7 cellular contexts compared by ENCODE assay signal in genomic region chr7:74994825-74995543, GRCh38. TPM values are rescaled to one million over a fixed set of nuclear protein-coding genes. Genes with fewer than 3 reads are reported as not detected.
DNase-seq lines count a peak whose midpoint lies in the region; ATAC-seq and TF ChIP-seq lines count a peak whose summit lies in the region.
"Not testable (repeated sequence)": the region's sequence is repeated elsewhere in the genome, so short reads cannot be mapped to it uniquely, and the experiment has no call there.

No MANE protein-coding gene starts in this region.

- DNase-seq in HFFc6 (peak; percentile 16), left kidney (ENCODE audit: low read depth, low spot score) (peak; percentile 74), ovary (peak; percentile 53 to 79 (median 68))
- DNase-seq in RWPE1 (ENCODE audit: low spot score); central memory CD8-positive, alpha-beta T cell (ENCODE audit: low spot score in 2 of 2); glutamatergic neuron; stimulated activated effector memory CD8-positive, alpha-beta T cell treated with anti-CD3 and anti-CD28 coated beads, Interleukin-12 subunit alpha, Interleukin-12 subunit beta, amount 100 ng/mL, for 72 hours (ENCODE audit: low spot score in 2 of 2): not testable (repeated sequence)

- H3K9me3 ChIP-seq in ovary = not testable (repeated sequence)

- not testable (repeated sequence) for H3K9me3 Mint-ChIP-seq in HFFc6; central memory CD8-positive, alpha-beta T cell; stimulated activated effector memory CD8-positive, alpha-beta T cell treated with anti-CD3 and anti-CD28 coated beads, Interleukin-12 subunit alpha, Interleukin-12 subunit beta, amount 100 ng/mL, for 72 hours
- H3K9me3 Mint-ChIP-seq in glutamatergic neuron (ENCODE audit: unreplicated experiment) = peaks cover 10% of the 10 kb centered on the region

- POLR2A ChIA-PET in RWPE1 (lab: Yijun Ruan, JAX; ENCODE audit: low non-redundant PET) = not testable (repeated sequence)

- 0 out of 2 replicates have a peak overlapping the region, but pooled peaks have one; percentile 73 for H3K27ac ChIP-seq in RWPE1
- H3K27ac ChIP-seq in ovary = peak overlapping the region in 1 of 2 donors; percentile 70

- not testable (repeated sequence) for H3K4me3 ChIP-seq in ovary

- H3K27me3 Mint-ChIP-seq in HFFc6 (ENCODE audit: insufficient read depth); central memory CD8-positive, alpha-beta T cell; glutamatergic neuron (ENCODE audit: unreplicated experiment): not testable (repeated sequence)

- H3K4me1 Mint-ChIP-seq in HFFc6 (ENCODE audit: low read depth) = peaks cover 38% of the 10 kb centered on the region
- not testable (repeated sequence) for H3K4me1 Mint-ChIP-seq in central memory CD8-positive, alpha-beta T cell
- peaks cover 25% of the 10 kb centered on the region for H3K4me1 Mint-ChIP-seq in glutamatergic neuron (ENCODE audit: low read depth, unreplicated experiment)
- H3K4me1 Mint-ChIP-seq in stimulated activated effector memory CD8-positive, alpha-beta T cell treated with anti-CD3 and anti-CD28 coated beads, Interleukin-12 subunit alpha, Interleukin-12 subunit beta, amount 100 ng/mL, for 72 hours = peaks cover 12% of the 10 kb centered on the region

- H3K4me3 Mint-ChIP-seq in HFFc6 = 0 out of 2 replicates have a peak overlapping the region, but pooled peaks have one; percentile 6
- H3K4me3 Mint-ChIP-seq in central memory CD8-positive, alpha-beta T cell; stimulated activated effector memory CD8-positive, alpha-beta T cell treated with anti-CD3 and anti-CD28 coated beads, Interleukin-12 subunit alpha, Interleukin-12 subunit beta, amount 100 ng/mL, for 72 hours: not testable (repeated sequence)
- H3K4me3 Mint-ChIP-seq in glutamatergic neuron (ENCODE audit: unreplicated experiment) = peak overlapping the region; percentile 4

- intact Hi-C loops in ovary (cut with DNase I) = not testable (repeated sequence)

- CTCF ChIA-PET in RWPE1 (lab: Yijun Ruan, JAX) = not testable (repeated sequence)

- H3K4me1 ChIP-seq in ovary (ENCODE audit: insufficient read depth) = peaks cover 10% of the 10 kb centered on the region

- H3K36me3 Mint-ChIP-seq in HFFc6 (ENCODE audit: low read depth); central memory CD8-positive, alpha-beta T cell (ENCODE audit: insufficient read depth); glutamatergic neuron (ENCODE audit: unreplicated experiment); stimulated activated effector memory CD8-positive, alpha-beta T cell treated with anti-CD3 and anti-CD28 coated beads, Interleukin-12 subunit alpha, Interleukin-12 subunit beta, amount 100 ng/mL, for 72 hours: not testable (repeated sequence)

- peak overlapping the region; percentile 42 for H3K27ac Mint-ChIP-seq in HFFc6
- H3K27ac Mint-ChIP-seq in central memory CD8-positive, alpha-beta T cell (ENCODE audit: low read depth) = peak overlapping the region; percentile 78
- not testable (repeated sequence) for H3K27ac Mint-ChIP-seq in glutamatergic neuron (ENCODE audit: unreplicated experiment)
- H3K27ac Mint-ChIP-seq in stimulated activated effector memory CD8-positive, alpha-beta T cell treated with anti-CD3 and anti-CD28 coated beads, Interleukin-12 subunit alpha, Interleukin-12 subunit beta, amount 100 ng/mL, for 72 hours = peak overlapping the region; percentile 48

- TF ChIP-seq CTCF in HFFc6 (IDR thresholded peaks at IDR 0.05); RWPE1 (conservative IDR thresholded peaks at IDR 0.05; ENCODE audit: low read depth); glutamatergic neuron (IDR thresholded peaks at IDR 0.05; ENCODE audit: partially characterized antibody, unreplicated experiment); ovary (IDR thresholded peaks at IDR 0.05): not testable (repeated sequence)

- not testable (repeated sequence) for TF ChIP-seq POLR2A in ovary (IDR thresholded peaks at IDR 0.05)

- not testable (repeated sequence) for H3K27me3 ChIP-seq in ovary

- H3K36me3 ChIP-seq in ovary = not testable (repeated sequence)

- TF ChIP-seq EP300 in ovary (IDR thresholded peaks at IDR 0.05) = not testable (repeated sequence)

- 66 to 75% (median 69%) methylated on average over 18 of the region's 18 CpGs for WGBS in ovary, 3 donors

- ATAC-seq in central memory CD8-positive, alpha-beta T cell (replicated peaks; ENCODE audit: extremely low read depth, poor library complexity, severe bottlenecking); stimulated activated effector memory CD8-positive, alpha-beta T cell treated with anti-CD3 and anti-CD28 coated beads, Interleukin-12 subunit alpha, Interleukin-12 subunit beta, amount 100 ng/mL, for 72 hours: not testable (repeated sequence)

RNA-seq across cellular contexts. Expression of gene CASTOR2, which starts 30.5 kb away (rescaled TPM):
- total RNA-seq in HFFc6 (2021; fragmentation: NEBNext Ultra II Directional; extraction: Animal tissue kit (Norgen Biotek cat#: 25700)) = 10 to 100 TPM; 20.0 to 26.1 (median 23.2) TPM
- total RNA-seq in glutamatergic neuron (ENCODE audit: unreplicated experiment) (74.2 TPM), ovary (10 to 100 TPM; 12.6 to 34.4 (median 17.9) TPM)
- 1 to 10 TPM; 1.9 to 7.5 TPM for polyA plus RNA-seq in ovary
